8 cellular contexts compared by ENCODE assay signal in genomic region chr10:103452714-103453230, GRCh38. TPM values are rescaled to one million over a fixed set of nuclear protein-coding genes. Genes with fewer than 3 reads are reported as not detected.
DNase-seq lines count a peak whose midpoint lies in the region; ATAC-seq and TF ChIP-seq lines count a peak whose summit lies in the region.

No MANE protein-coding gene starts in this region.

- peak overlapping the region; percentile 85 for H3K27ac ChIP-seq in cingulate gyrus (ENCODE audit: low read depth, low read length)

- TF ChIP-seq CTCF in type B pancreatic cell (conservative IDR thresholded peaks at IDR 0.05), result no peak

- H3K27me3 Mint-ChIP-seq in naive thymus-derived CD8-positive, alpha-beta T cell, result no peaks in the 10 kb centered on the region
- no peaks in the 10 kb centered on the region for H3K27me3 Mint-ChIP-seq in type B pancreatic cell

- H3K4me1 Mint-ChIP-seq in naive thymus-derived CD8-positive, alpha-beta T cell, result peaks cover 26 to 52% (median 49%) of the 10 kb centered on the region in 4 donors
- H3K4me1 Mint-ChIP-seq in type B pancreatic cell (ENCODE audit: unreplicated experiment), result no peaks in the 10 kb centered on the region

- peak; percentile 28 for DNase-seq in AG08395 (ENCODE audit: low spot score)
- no peak for DNase-seq in naive thymus-derived CD8-positive, alpha-beta T cell
- no peak for DNase-seq in type B pancreatic cell (ENCODE audit: extremely low spot score, unreplicated experiment)
- DNase-seq in activated CD8-positive, alpha-beta memory T cell treated with anti-CD3 and anti-CD28 coated beads, Interleukin-2, amount 50 U/mL, for 48 hours, result no peak
- no peak for DNase-seq in LoVo (ENCODE audit: low spot score)

- ATAC-seq in HG03139 (IDR thresholded peaks at IDR 0.05; ENCODE audit: unreplicated experiment), result peak; percentile 11
- no peak for ATAC-seq in naive thymus-derived CD8-positive, alpha-beta T cell
- ATAC-seq in GM21381 (IDR thresholded peaks at IDR 0.05; ENCODE audit: unreplicated experiment), result no peak

- peak overlapping the region; percentile 47 to 96 (median 88) for H3K4me3 Mint-ChIP-seq in naive thymus-derived CD8-positive, alpha-beta T cell
- no peak overlapping the region for H3K4me3 Mint-ChIP-seq in type B pancreatic cell

- no peaks in the 10 kb centered on the region for H3K9me3 Mint-ChIP-seq in naive thymus-derived CD8-positive, alpha-beta T cell
- no peaks in the 10 kb centered on the region for H3K9me3 Mint-ChIP-seq in type B pancreatic cell

- peak overlapping the region in 4 of 10 donors; percentile 69 to 90 (median 78) for H3K27ac Mint-ChIP-seq in naive thymus-derived CD8-positive, alpha-beta T cell
- no peak overlapping the region for H3K27ac Mint-ChIP-seq in type B pancreatic cell

- POLR2A ChIA-PET in naive thymus-derived CD8-positive, alpha-beta T cell (lab: Charles Lee), result interaction anchor here (0.6 to 2.5 kb wide), 10 partner anchors 13 to 1059 kb away, joined by 3 to 18 read pairs (median 4); partner anchors contain the start of genes CNNM2 and TAF5

- peaks cover 0 to 19% (median 0%) of the 10 kb centered on the region in 3 donors for H3K36me3 Mint-ChIP-seq in naive thymus-derived CD8-positive, alpha-beta T cell
- peaks cover 9% of the 10 kb centered on the region for H3K36me3 Mint-ChIP-seq in type B pancreatic cell

RNA-seq across cellular contexts. Expression of gene CALHM2, which starts 0.6 kb away (rescaled TPM):
- total RNA-seq in naive thymus-derived CD8-positive, alpha-beta T cell, result 10 to 100 TPM; 18.6 to 22.4 TPM
- polyA plus RNA-seq in naive thymus-derived CD8-positive, alpha-beta T cell, result 10 to 100 TPM in 1 of 3 donors, 1 to 10 TPM in 2; 3.0 to 16.8 (median 5.8) TPM
- total RNA-seq in type B pancreatic cell (ENCODE audit: low replicate concordance), result 3.5 and 27.8 TPM in 2 replicates

RNA-seq across cellular contexts. Expression of gene CALHM1, which starts 5.9 kb away (rescaled TPM):
- not detected for total RNA-seq in naive thymus-derived CD8-positive, alpha-beta T cell
- under 1 TPM in 1 of 3 donors, not detected in 2; 0.05 TPM for polyA plus RNA-seq in naive thymus-derived CD8-positive, alpha-beta T cell
- 0.17 TPM in 1 of 2 replicates, not detected in the other for total RNA-seq in type B pancreatic cell (ENCODE audit: low replicate concordance)

RNA-seq across cellular contexts. Expression of gene CALHM3, which starts 26.3 kb away (rescaled TPM):
- total RNA-seq in naive thymus-derived CD8-positive, alpha-beta T cell, result not detected
- not detected for polyA plus RNA-seq in naive thymus-derived CD8-positive, alpha-beta T cell
- 3.3 and 20.3 TPM in 2 replicates for total RNA-seq in type B pancreatic cell (ENCODE audit: low replicate concordance)

RNA-seq across cellular contexts. Expression of gene NEURL1, which starts 40.7 kb away (rescaled TPM):
- total RNA-seq in naive thymus-derived CD8-positive, alpha-beta T cell, result 1 to 10 TPM; 1.2 to 1.3 TPM
- polyA plus RNA-seq in naive thymus-derived CD8-positive, alpha-beta T cell, result under 1 TPM; 0.17 to 0.73 (median 0.72) TPM
- total RNA-seq in type B pancreatic cell (ENCODE audit: low replicate concordance), result 38.3 and 102 TPM in 2 replicates

RNA-seq across cellular contexts. Expression of gene PDCD11, which starts 56.3 kb away (rescaled TPM):
- total RNA-seq in naive thymus-derived CD8-positive, alpha-beta T cell, result 10 to 100 TPM; 40.3 to 44.2 TPM
- 10 to 100 TPM in 1 of 3 donors, 1 to 10 TPM in 2; 8.6 to 14.9 (median 9.9) TPM for polyA plus RNA-seq in naive thymus-derived CD8-positive, alpha-beta T cell
- 46.3 and 53.2 TPM in 2 replicates for total RNA-seq in type B pancreatic cell (ENCODE audit: low replicate concordance)
